ENCODE assay signal across 10 cellular contexts in genomic region chr3:73766599-73767378, GRCh38.
DNase-seq lines count a peak whose midpoint lies in the region; ATAC-seq and TF ChIP-seq lines count a peak whose summit lies in the region.
"Had no signal": no experiment of that assay in that cellular context is flagged by ENCODE, and none has a peak within 500 bp of the region (broad histone marks: within the 10 kb centered on the region; RNA-seq: fewer than 3 reads in every experiment).

No MANE protein-coding gene starts in this region.

- H3K36me3 ChIP-seq in GM23338 (ENCODE audit: insufficient read depth) (no peaks in the 10 kb centered on the region), left ventricle myocardium inferior (no peaks in the 10 kb centered on the region), skeletal muscle tissue (ENCODE audit: control insufficient read depth in 3 of 3, insufficient read depth in 3 of 3, low read length in 3 of 3) (no peaks in the 10 kb centered on the region)

- TF ChIP-seq CTCF in GM23338 (conservative IDR thresholded peaks at IDR 0.05; ENCODE audit: low read depth in 2 of 2) (no peak), left ventricle myocardium inferior (IDR thresholded peaks at IDR 0.05; ENCODE audit: borderline replicate concordance) (no peak)

- H3K4me1 Mint-ChIP-seq in GM23338: peaks cover 53% of the 10 kb centered on the region
- H3K4me1 Mint-ChIP-seq in stimulated activated naive CD8-positive, alpha-beta T cell treated with anti-CD3 and anti-CD28 coated beads, Interleukin-15, amount 100 ng/mL, for 72 hours: no peaks in the 10 kb centered on the region

- H3K36me3 Mint-ChIP-seq in GM23338 (ENCODE audit: low read depth): peaks cover 3% of the 10 kb centered on the region; the same call in 1 of the 3 replicates

- H3K27me3 ChIP-seq in GM23338 (ENCODE audit: insufficient read depth) (no peaks in the 10 kb centered on the region), left ventricle myocardium inferior (ENCODE audit: low read depth) (no peaks in the 10 kb centered on the region), skeletal muscle tissue (ENCODE audit: control insufficient read depth in 3 of 3, insufficient read depth in 3 of 3, low read length in 3 of 3) (no peaks in the 10 kb centered on the region)

- H3K9me2 ChIP-seq in GM23338 (ENCODE audit: insufficient read depth): no peaks in the 10 kb centered on the region

- peak overlapping the region in 1 of 3 donors; percentile 19 for H3K9ac ChIP-seq in skeletal muscle tissue (ENCODE audit: low read depth in 1 of 3, low read length in 3 of 3)

- H3F3A ChIP-seq in GM23338 (replicated peaks; ENCODE audit: low read depth): no peaks in the 10 kb centered on the region

- H3K27ac ChIP-seq in GM23338 (ENCODE audit: low read depth) (peak overlapping the region; percentile 68), angular gyrus (ENCODE audit: low read depth, low read length) (peak overlapping the region; percentile 1), left ventricle myocardium inferior (replicated peaks) (peak overlapping the region; percentile 73), skeletal muscle tissue (ENCODE audit: low read depth, low read length) (peak overlapping the region; percentile 57)

- peak overlapping the region; percentile 80 for H3K27ac Mint-ChIP-seq in GM23338
- H3K27ac Mint-ChIP-seq in stimulated activated naive CD8-positive, alpha-beta T cell treated with anti-CD3 and anti-CD28 coated beads, Interleukin-15, amount 100 ng/mL, for 72 hours: no peak overlapping the region
- H3K27ac Mint-ChIP-seq: activated T-cell treated with anti-CD3 and anti-CD28 coated beads, Interleukin-2, amount 50 U/mL, for 24 hours had no signal

- H3K4me2 ChIP-seq in GM23338: peak overlapping the region; percentile 25; the same call in 1 of the 2 replicates

- no peaks in the 10 kb centered on the region for H3K79me2 ChIP-seq in GM23338 (replicated peaks; ENCODE audit: insufficient read depth)

- peaks cover 11% of the 10 kb centered on the region for H3K9me3 ChIP-seq in left ventricle myocardium inferior (replicated peaks)
- no peaks in the 10 kb centered on the region for H3K9me3 ChIP-seq in skeletal muscle tissue (ENCODE audit: control insufficient read depth in 3 of 3, low read length in 3 of 3)

- DNase-seq in GM23338 (ENCODE audit: low spot score): peak; percentile 3
- no peak for DNase-seq in left ventricle myocardium inferior
- DNase-seq in NK-92 (lab: John Stamatoyannopoulos, UW; ENCODE audit: unreplicated experiment): no peak
- no peak for DNase-seq in KG1 (lab: John Stamatoyannopoulos, UW)
- no peak for DNase-seq in stimulated activated naive CD8-positive, alpha-beta T cell treated with anti-CD3 and anti-CD28 coated beads, Interleukin-15, amount 100 ng/mL, for 72 hours
- DNase-seq: activated T-cell treated with anti-CD3 and anti-CD28 coated beads, Interleukin-2, amount 50 U/mL, for 24 hours; RPMI8226 had no signal

- H3K4me1 ChIP-seq in GM23338 (ENCODE audit: insufficient read depth) (peaks cover 33% of the 10 kb centered on the region), left ventricle myocardium inferior (peaks cover 26% of the 10 kb centered on the region), skeletal muscle tissue (ENCODE audit: control insufficient read depth in 3 of 3, insufficient read depth in 3 of 3, low read length in 3 of 3) (peaks cover 6 to 14% (median 7%) of the 10 kb centered on the region in 3 donors)

- H3K4me3 Mint-ChIP-seq in GM23338: no peak overlapping the region
- H3K4me3 Mint-ChIP-seq in stimulated activated naive CD8-positive, alpha-beta T cell treated with anti-CD3 and anti-CD28 coated beads, Interleukin-15, amount 100 ng/mL, for 72 hours: no peak overlapping the region
- H3K4me3 Mint-ChIP-seq: activated T-cell treated with anti-CD3 and anti-CD28 coated beads, Interleukin-2, amount 50 U/mL, for 24 hours had no signal

- intact Hi-C loops in left ventricle myocardium inferior (cut with micrococcal nuclease): no loop called here

- H4K20me1 ChIP-seq in GM23338 (replicated peaks; ENCODE audit: insufficient read depth): no peaks in the 10 kb centered on the region

- peaks cover 5% of the 10 kb centered on the region for H3K27me3 Mint-ChIP-seq in GM23338 (ENCODE audit: insufficient read depth, low read depth, poor library complexity)
- H3K27me3 Mint-ChIP-seq in stimulated activated naive CD8-positive, alpha-beta T cell treated with anti-CD3 and anti-CD28 coated beads, Interleukin-15, amount 100 ng/mL, for 72 hours: no peaks in the 10 kb centered on the region
- H3K27me3 Mint-ChIP-seq: activated T-cell treated with anti-CD3 and anti-CD28 coated beads, Interleukin-2, amount 50 U/mL, for 24 hours had no signal

- H3K4me3 ChIP-seq in GM23338: no peak overlapping the region
- peak overlapping the region; percentile 43 for H3K4me3 ChIP-seq in left ventricle myocardium inferior
- peak overlapping the region; percentile 29 to 52 (median 40) for H3K4me3 ChIP-seq in skeletal muscle tissue (ENCODE audit: low read length in 3 of 3)

- ATAC-seq in GM23338 (no peak), GM21360 (IDR thresholded peaks at IDR 0.05; ENCODE audit: unreplicated experiment) (no peak)
- no peak for ATAC-seq in stimulated activated naive CD8-positive, alpha-beta T cell treated with anti-CD3 and anti-CD28 coated beads, Interleukin-15, amount 100 ng/mL, for 72 hours

- H3K9me3 Mint-ChIP-seq in GM23338: peaks cover 16% of the 10 kb centered on the region; the same call in 2 of the 3 replicates
- peaks cover 0 to 13% of the 10 kb centered on the region in 2 donors for H3K9me3 Mint-ChIP-seq in stimulated activated naive CD8-positive, alpha-beta T cell treated with anti-CD3 and anti-CD28 coated beads, Interleukin-15, amount 100 ng/mL, for 72 hours

- peak overlapping the region; percentile 48 for H2AFZ ChIP-seq in GM23338

TF ChIP-seq in GM23338, 12 proteins besides CTCF, POLR2A, EP300 and RAD21:
- TF ChIP-seq NANOG (IDR thresholded peaks at IDR 0.05; ENCODE audit: borderline replicate concordance): no peak
- no peak for TF ChIP-seq EZH2 (IDR thresholded peaks at IDR 0.05; ENCODE audit: low read depth, unreplicated experiment)
- TF ChIP-seq ZNF114 (CRISPR knock-in tag; IDR thresholded peaks at IDR 0.05): no peak
- TF ChIP-seq ZNF462 (CRISPR knock-in tag; IDR thresholded peaks at IDR 0.05): no peak
- no peak for TF ChIP-seq EZH2phosphoT487 (IDR thresholded peaks at IDR 0.05; ENCODE audit: unreplicated experiment)
- no peak for TF ChIP-seq JUNB (IDR thresholded peaks at IDR 0.05; ENCODE audit: unreplicated experiment)
- TF ChIP-seq CREB1 (CRISPR knock-in tag; IDR thresholded peaks at IDR 0.05; ENCODE audit: low read depth): no peak
TF ChIP-seq in GM23338: peak in this region for 0.

Comparison
In these comparisons a context has a peak if more than half of its experiments do, and no peak if none do; other contexts are left out.
1. H3K27ac ChIP-seq: peak in every context shown above with its lines; median percentile 73 in left ventricle myocardium inferior; 68 in GM23338; 57 in skeletal muscle tissue; 1 in angular gyrus.